In the genomic region with DNA sequence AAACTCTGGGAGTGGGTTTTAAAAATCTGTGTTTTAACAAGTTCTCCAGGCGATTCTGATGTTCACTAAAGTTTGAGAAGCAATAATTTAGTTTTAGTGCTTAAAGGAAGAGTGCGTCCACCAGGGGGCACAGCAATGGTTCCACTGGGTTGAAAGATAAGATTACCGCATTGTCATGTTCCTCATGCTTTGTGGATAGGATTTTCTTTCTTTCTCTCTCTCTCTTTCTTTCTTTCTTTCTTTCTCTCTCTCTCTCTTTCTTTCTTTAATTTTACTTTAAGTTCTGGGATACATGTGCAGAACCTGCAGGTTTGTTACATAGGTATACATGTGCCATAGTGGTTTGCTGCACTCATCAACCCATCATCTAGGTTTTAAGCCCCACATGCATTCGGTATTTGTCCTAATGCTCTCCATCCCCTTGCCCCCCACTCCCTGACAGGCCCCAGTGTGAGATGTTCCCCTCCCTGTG, we compare ENCODE assay signal across 7 cellular contexts. TPM values are rescaled to one million over a fixed set of nuclear protein-coding genes. Genes with fewer than 3 reads are reported as not detected.
DNase-seq lines count a peak whose midpoint lies in the region; ATAC-seq, FAIRE-seq and TF ChIP-seq lines count a peak whose summit lies in the region.
"Not testable (repeated sequence)": the region's sequence is repeated elsewhere in the genome, so short reads cannot be mapped to it uniquely, and the experiment has no call there.

No MANE protein-coding gene starts in this region.

- ATAC-seq in HG03159 (IDR thresholded peaks at IDR 0.05; ENCODE audit: unreplicated experiment) (peak; percentile 81), body of pancreas (peak; percentile 75)

- not testable (repeated sequence) for H3K4me3 ChIP-seq in WI38 (ENCODE audit: low read depth, low read length); body of pancreas; hepatocyte; sigmoid colon

- H4K20me1 ChIP-seq in hepatocyte (ENCODE audit: insufficient read depth, poor library complexity, severe bottlenecking), result not testable (repeated sequence)

- H3K36me3 ChIP-seq in body of pancreas (replicated peaks in 1 of 2; ENCODE audit: insufficient read depth in 1 of 2, low read depth in 2 of 2); hepatocyte (replicated peaks; ENCODE audit: insufficient read depth, low read depth); sigmoid colon: not testable (repeated sequence)

- TF ChIP-seq CTCF in WI38 (IDR thresholded peaks at IDR 0.05; ENCODE audit: low read depth, low read length), result peak; percentile 57
- peak; percentile 56 to 91 (median 86) for TF ChIP-seq CTCF in body of pancreas (IDR thresholded peaks at IDR 0.05)
- peak; percentile 82 for TF ChIP-seq CTCF in hepatocyte (IDR thresholded peaks at IDR 0.05; ENCODE audit: poor library complexity)
- TF ChIP-seq CTCF in sigmoid colon (IDR thresholded peaks at IDR 0.05), result peak; percentile 59 to 81 (median 66)

- FAIRE-seq in GM12892 (lab: Jason Lieb, UNC), result peak; percentile 67

- H3K79me2 ChIP-seq in hepatocyte, result not testable (repeated sequence)

- not testable (repeated sequence) for H3K27me3 ChIP-seq in body of pancreas, hepatocyte, sigmoid colon

- DNase-seq in GM12892 (ENCODE audit: insufficient read length), result not testable (repeated sequence)
- DNase-seq in NCI-H446 treated with DMSO at 0.1 percent for 48 hours (lab: John Stamatoyannopoulos, UW) (peak; percentile 59), body of pancreas (peak; percentile 72 to 87 (median 83)), hepatocyte (ENCODE audit: low spot score) (peak; percentile 85), sigmoid colon (peak; percentile 86)

- intact Hi-C loops in body of pancreas (cut with DNase I), result not testable (repeated sequence)
- intact Hi-C loops in sigmoid colon (cut with DNase I), result loop anchor here (1.0 kb wide), 2 partner anchors 106 to 176 kb away; no protein-coding TSS in a partner anchor

- H3K4me2 ChIP-seq in hepatocyte, result not testable (repeated sequence)

- H3K9me3 ChIP-seq in body of pancreas; hepatocyte (ENCODE audit: low read depth); sigmoid colon: not testable (repeated sequence)

- 10 to 15% methylated on average over 4 of the region's 4 CpGs for WGBS in body of pancreas, 2 donors
- 31% methylated on average over 4 of the region's 4 CpGs for WGBS in hepatocyte (ENCODE audit: low lambda C conversion rate, missing lambda C conversion rate)
- 18 to 29% methylated on average over 4 of the region's 4 CpGs for WGBS in sigmoid colon, 2 donors

- not testable (repeated sequence) for TF ChIP-seq EP300 in sigmoid colon (IDR thresholded peaks at IDR 0.05)

- H3K9me2 ChIP-seq in hepatocyte (replicated peaks; ENCODE audit: insufficient read depth), result not testable (repeated sequence)

- not testable (repeated sequence) for H3K4me1 ChIP-seq in body of pancreas; hepatocyte (ENCODE audit: insufficient read depth); sigmoid colon

- not testable (repeated sequence) for H2AFZ ChIP-seq in hepatocyte

- H3K27ac ChIP-seq in body of pancreas, hepatocyte, sigmoid colon: not testable (repeated sequence)

- TF ChIP-seq POLR2A in GM12892 (IDR thresholded peaks at IDR 0.05; ENCODE audit: low read depth, low read length); body of pancreas (IDR thresholded peaks at IDR 0.05); sigmoid colon (IDR thresholded peaks at IDR 0.05): not testable (repeated sequence)

RNA-seq across cellular contexts. Expression of a gene that starts 33.0 kb away (rescaled TPM):
- 12.3 TPM for polyA plus RNA-seq in GM12892 (2012; ENCODE audit: missing spikeins)
- total RNA-seq in body of pancreas, result 10 to 100 TPM; 27.5 to 40.9 TPM
- 21.3 and 21.9 TPM in 2 replicates for total RNA-seq in hepatocyte
- 12.7 and 13.0 TPM in 2 replicates for polyA plus RNA-seq in hepatocyte
- total RNA-seq in sigmoid colon, result 10 to 100 TPM; 17.9 to 36.4 (median 29.9) TPM
- 10 to 100 TPM; 37.8 to 76.8 (median 51.1) TPM for polyA plus RNA-seq in sigmoid colon

RNA-seq across cellular contexts. Expression of a gene that starts 42.0 kb away (rescaled TPM):
- not detected for polyA plus RNA-seq in GM12892 (2012; ENCODE audit: missing spikeins)
- 1 to 10 TPM in 1 of 2 donors, not detected in 1; 3.6 TPM for total RNA-seq in body of pancreas
- not detected in 2 replicates for total RNA-seq in hepatocyte
- not detected in 2 replicates for polyA plus RNA-seq in hepatocyte
- total RNA-seq in sigmoid colon, result under 1 TPM in 2 of 4 donors, not detected in 2; 0.55 to 0.99 TPM
- not detected for polyA plus RNA-seq in sigmoid colon
